ENCODE assay signal across 25 cellular contexts in genomic region chr9:138063785-138064184, GRCh38.
"Had no signal": no experiment of that assay in that cellular context is flagged by ENCODE, and none has a peak within 500 bp of the region (broad histone marks: within the 10 kb centered on the region; RNA-seq: fewer than 3 reads in every experiment).

No MANE protein-coding gene starts in this region.

- H3K27ac ChIP-seq: hepatocyte, left lung, ovary, prostate gland, skin epidermis, suprapubic skin, thoracic aorta, tibial artery, uterus had no signal

- H3K27me3 ChIP-seq: hepatocyte, ovary, uterus had no signal

- H3K9me3 Mint-ChIP-seq: natural killer cell treated with Interleukin-12 subunit alpha and Interleukin-12 subunit beta and Interleukin-15 and Interleukin-18, amount 100 ng/mL, for 72 hours; stimulated activated effector memory CD8-positive, alpha-beta T cell treated with anti-CD3 and anti-CD28 coated beads, Interleukin-12 subunit alpha, Interleukin-12 subunit beta, amount 100 ng/mL, for 72 hours; stimulated activated naive CD8-positive, alpha-beta T cell treated with anti-CD3 and anti-CD28 coated beads, Interleukin-15, Interleukin-2, amounts not matched to agents 100 ng/mL and 50 ng/mL, for 24 hours had no signal

- H3K4me3 ChIP-seq: hepatocyte, left lung, lung, mucosa of descending colon, ovary, prostate gland, skin epidermis, suprapubic skin, thoracic aorta, tibial artery, uterus had no signal

- H3K36me3 Mint-ChIP-seq: naive thymus-derived CD4-positive, alpha-beta T cell; natural killer cell treated with Interleukin-12 subunit alpha and Interleukin-12 subunit beta and Interleukin-15 and Interleukin-18, amount 100 ng/mL, for 72 hours; stimulated activated effector memory CD8-positive, alpha-beta T cell treated with anti-CD3 and anti-CD28 coated beads, Interleukin-12 subunit alpha, Interleukin-12 subunit beta, amount 100 ng/mL, for 72 hours had no signal

- H3K4me1 ChIP-seq: left lung, prostate gland, suprapubic skin, tibial artery, uterus had no signal

- H2AFZ ChIP-seq: hepatocyte had no signal

- H3K4me2 ChIP-seq: hepatocyte had no signal

- H3K27ac Mint-ChIP-seq: naive thymus-derived CD4-positive, alpha-beta T cell; natural killer cell treated with Interleukin-12 subunit alpha and Interleukin-12 subunit beta and Interleukin-15 and Interleukin-18, amount 100 ng/mL, for 72 hours; stimulated activated effector memory CD8-positive, alpha-beta T cell treated with anti-CD3 and anti-CD28 coated beads, Interleukin-12 subunit alpha, Interleukin-12 subunit beta, amount 100 ng/mL, for 72 hours; stimulated activated naive CD8-positive, alpha-beta T cell treated with anti-CD3 and anti-CD28 coated beads, Interleukin-15, Interleukin-2, amounts not matched to agents 100 ng/mL and 50 ng/mL, for 24 hours had no signal

- H3K79me2 ChIP-seq: hepatocyte had no signal

- H3K4me1 Mint-ChIP-seq: naive thymus-derived CD4-positive, alpha-beta T cell; stimulated activated effector memory CD8-positive, alpha-beta T cell treated with anti-CD3 and anti-CD28 coated beads, Interleukin-12 subunit alpha, Interleukin-12 subunit beta, amount 100 ng/mL, for 72 hours had no signal

- ATAC-seq: left colon; left lung; mucosa of descending colon; naive thymus-derived CD4-positive, alpha-beta T cell; natural killer cell treated with Interleukin-12 subunit alpha and Interleukin-12 subunit beta and Interleukin-15 and Interleukin-18, amount 100 ng/mL, for 72 hours; right cardiac atrium; sciatic nerve; stimulated activated effector memory CD8-positive, alpha-beta T cell treated with anti-CD3 and anti-CD28 coated beads, Interleukin-12 subunit alpha, Interleukin-12 subunit beta, amount 100 ng/mL, for 72 hours had no signal

- FAIRE-seq: keratinocyte had no signal

- H3K9me3 ChIP-seq: left lung, mucosa of descending colon, ovary, prostate gland, suprapubic skin, thoracic aorta, tibial artery, uterus had no signal

- H3K36me3 ChIP-seq: left lung, ovary, prostate gland, suprapubic skin, thoracic aorta, tibial artery, uterus had no signal

- H3K4me3 Mint-ChIP-seq: naive thymus-derived CD4-positive, alpha-beta T cell; natural killer cell treated with Interleukin-12 subunit alpha and Interleukin-12 subunit beta and Interleukin-15 and Interleukin-18, amount 100 ng/mL, for 72 hours; stimulated activated effector memory CD8-positive, alpha-beta T cell treated with anti-CD3 and anti-CD28 coated beads, Interleukin-12 subunit alpha, Interleukin-12 subunit beta, amount 100 ng/mL, for 72 hours; stimulated activated naive CD8-positive, alpha-beta T cell treated with anti-CD3 and anti-CD28 coated beads, Interleukin-15, Interleukin-2, amounts not matched to agents 100 ng/mL and 50 ng/mL, for 24 hours had no signal

- DNase-seq: mesendoderm; midbrain; mucosa of descending colon; naive thymus-derived CD4-positive, alpha-beta T cell; retina; right cardiac atrium; stimulated activated CD4-positive, alpha-beta T cell treated with anti-CD3 and anti-CD28 coated beads, Interleukin-4, amount 100 ng/mL, for 24 hours; stimulated activated naive CD4-positive, alpha-beta T cell; trophoblast cell; uterus had no signal
